Comparison of ENCODE assay signal across 11 cellular contexts in the genomic region with DNA sequence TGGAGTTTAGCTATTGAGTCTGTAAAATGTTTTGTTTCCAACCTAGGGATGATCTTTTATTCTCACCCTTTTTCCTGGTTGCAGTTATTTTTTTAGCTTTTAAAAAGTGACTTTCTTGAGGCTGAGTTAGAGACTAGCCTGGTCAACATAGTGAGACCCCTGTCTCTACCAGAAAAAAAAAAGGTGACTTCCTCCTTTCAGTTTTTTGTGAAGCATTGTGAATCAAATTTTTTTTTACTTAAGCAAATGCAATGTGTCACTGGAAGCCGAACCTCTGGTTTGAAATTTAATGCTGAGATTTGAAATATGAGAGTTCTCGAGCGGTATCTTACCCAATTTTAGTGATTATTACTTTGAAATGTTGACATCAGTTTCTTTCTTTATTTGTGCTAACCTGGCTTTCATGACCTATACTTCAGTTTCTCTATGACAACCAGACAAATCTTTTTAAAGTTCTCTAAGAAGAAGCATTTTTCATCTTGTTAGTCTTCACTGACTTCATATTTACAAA. TPM values are rescaled to one million over a fixed set of nuclear protein-coding genes. Genes with fewer than 3 reads are reported as not detected.
DNase-seq lines count a peak whose midpoint lies in the region; ATAC-seq and TF ChIP-seq lines count a peak whose summit lies in the region.
"Had no signal": no experiment of that assay in that cellular context is flagged by ENCODE, and none has a peak within 500 bp of the region (broad histone marks: within the 10 kb centered on the region; RNA-seq: fewer than 3 reads in every experiment).

No MANE protein-coding gene starts in this region.

- peaks cover 74% of the 10 kb centered on the region for H3K4me1 Mint-ChIP-seq in activated T-cell treated with anti-CD3 and anti-CD28 coated beads, Interleukin-2, amount 50 U/mL, for 24 hours (ENCODE audit: low read depth)
- peaks cover 61% of the 10 kb centered on the region for H3K4me1 Mint-ChIP-seq in T-helper 17 cell
- H3K4me1 Mint-ChIP-seq in stimulated activated effector memory CD8-positive, alpha-beta T cell treated with anti-CD3 and anti-CD28 coated beads, Interleukin-12 subunit alpha, Interleukin-12 subunit beta, amount 100 ng/mL, for 72 hours, result peaks cover 60% of the 10 kb centered on the region
- peaks cover 28% of the 10 kb centered on the region for H3K4me1 Mint-ChIP-seq in nephron progenitor cell

- H3K9me3 Mint-ChIP-seq in activated T-cell treated with anti-CD3 and anti-CD28 coated beads, Interleukin-2, amount 50 U/mL, for 24 hours, result no peaks in the 10 kb centered on the region
- no peaks in the 10 kb centered on the region for H3K9me3 Mint-ChIP-seq in stimulated activated effector memory CD8-positive, alpha-beta T cell treated with anti-CD3 and anti-CD28 coated beads, Interleukin-12 subunit alpha, Interleukin-12 subunit beta, amount 100 ng/mL, for 72 hours
- no peaks in the 10 kb centered on the region for H3K9me3 Mint-ChIP-seq in nephron progenitor cell

- no peak for DNase-seq in activated T-cell treated with anti-CD3 and anti-CD28 coated beads, Interleukin-2, amount 50 U/mL, for 24 hours
- no peak for DNase-seq in activated T-cell treated with anti-CD3 and anti-CD28 coated beads, Interleukin-2, amount 50 U/mL, for 48 hours
- DNase-seq in T-helper 17 cell (no peak), fibroblast of gingiva (ENCODE audit: low read depth) (peak; percentile 57), NCI-H1930 (lab: John Stamatoyannopoulos, UW) (no peak), nephron progenitor cell (no peak)
- DNase-seq in stimulated activated effector memory CD8-positive, alpha-beta T cell treated with anti-CD3 and anti-CD28 coated beads, Interleukin-12 subunit alpha, Interleukin-12 subunit beta, amount 100 ng/mL, for 72 hours (ENCODE audit: low spot score in 2 of 2), result no peak
- DNase-seq: activated CD8-positive, alpha-beta memory T cell treated with anti-CD3 and anti-CD28 coated beads, Interleukin-2, amount 50 U/mL, for 48 hours; mucosa of descending colon had no signal

- TF ChIP-seq CTCF in nephron progenitor cell (IDR thresholded peaks at IDR 0.05), result no peak

- H3K4me3 Mint-ChIP-seq in activated T-cell treated with anti-CD3 and anti-CD28 coated beads, Interleukin-2, amount 50 U/mL, for 24 hours, result peak overlapping the region; percentile 95
- peak overlapping the region; percentile 98 for H3K4me3 Mint-ChIP-seq in T-helper 17 cell
- peak overlapping the region; percentile 97 for H3K4me3 Mint-ChIP-seq in stimulated activated effector memory CD8-positive, alpha-beta T cell treated with anti-CD3 and anti-CD28 coated beads, Interleukin-12 subunit alpha, Interleukin-12 subunit beta, amount 100 ng/mL, for 72 hours
- no peak overlapping the region for H3K4me3 Mint-ChIP-seq in nephron progenitor cell

- no peaks in the 10 kb centered on the region for H3K27me3 Mint-ChIP-seq in activated T-cell treated with anti-CD3 and anti-CD28 coated beads, Interleukin-2, amount 50 U/mL, for 24 hours
- H3K27me3 Mint-ChIP-seq in T-helper 17 cell (no peaks in the 10 kb centered on the region), nephron progenitor cell (ENCODE audit: low read depth, poor library complexity) (no peaks in the 10 kb centered on the region)

- H3K27ac Mint-ChIP-seq in activated T-cell treated with anti-CD3 and anti-CD28 coated beads, Interleukin-2, amount 50 U/mL, for 24 hours, result peak overlapping the region; percentile 99
- H3K27ac Mint-ChIP-seq in T-helper 17 cell (peak overlapping the region; percentile 97), nephron progenitor cell (no peak overlapping the region)
- peak overlapping the region; percentile 80 for H3K27ac Mint-ChIP-seq in stimulated activated effector memory CD8-positive, alpha-beta T cell treated with anti-CD3 and anti-CD28 coated beads, Interleukin-12 subunit alpha, Interleukin-12 subunit beta, amount 100 ng/mL, for 72 hours

- H3K9me3 ChIP-seq in T-helper 17 cell (ENCODE audit: control insufficient read depth, low read length, poor library complexity, severe bottlenecking), result no peaks in the 10 kb centered on the region
- H3K9me3 ChIP-seq: breast epithelium, mucosa of descending colon had no signal

- ATAC-seq in T-helper 17 cell (no peak), GM21825 (IDR thresholded peaks at IDR 0.05; ENCODE audit: unreplicated experiment) (no peak)
- no peak for ATAC-seq in stimulated activated effector memory CD8-positive, alpha-beta T cell treated with anti-CD3 and anti-CD28 coated beads, Interleukin-12 subunit alpha, Interleukin-12 subunit beta, amount 100 ng/mL, for 72 hours
- ATAC-seq: mucosa of descending colon had no signal

- peaks cover 91% of the 10 kb centered on the region for H3K36me3 Mint-ChIP-seq in activated T-cell treated with anti-CD3 and anti-CD28 coated beads, Interleukin-2, amount 50 U/mL, for 24 hours (ENCODE audit: low read depth)
- H3K36me3 Mint-ChIP-seq in T-helper 17 cell (ENCODE audit: low read depth) (peaks cover 18% of the 10 kb centered on the region), nephron progenitor cell (ENCODE audit: low read depth) (peaks cover 11% of the 10 kb centered on the region)
- peaks cover 100% of the 10 kb centered on the region for H3K36me3 Mint-ChIP-seq in stimulated activated effector memory CD8-positive, alpha-beta T cell treated with anti-CD3 and anti-CD28 coated beads, Interleukin-12 subunit alpha, Interleukin-12 subunit beta, amount 100 ng/mL, for 72 hours

RNA-seq across cellular contexts. Expression of gene CAP1, which starts 3.6 kb away (rescaled TPM):
- 100 to 1,000 TPM; 244 to 273 TPM for total RNA-seq in T-helper 17 cell

RNA-seq across cellular contexts. Expression of gene PPT1, which starts 52.9 kb away (rescaled TPM):
- total RNA-seq in T-helper 17 cell, result 10 to 100 TPM; 39.7 to 41.3 TPM
